1 cellular context compared by ENCODE assay signal in genomic region chr1:226702957-226703831, GRCh38.
TF ChIP-seq lines count a peak whose summit lies in the region.

No MANE protein-coding gene starts in this region.

TF ChIP-seq in GM12878, 131 proteins besides CTCF, POLR2A, EP300 and RAD21 (continued from another document and continues in another):
- TF ChIP-seq, protein P1, sequence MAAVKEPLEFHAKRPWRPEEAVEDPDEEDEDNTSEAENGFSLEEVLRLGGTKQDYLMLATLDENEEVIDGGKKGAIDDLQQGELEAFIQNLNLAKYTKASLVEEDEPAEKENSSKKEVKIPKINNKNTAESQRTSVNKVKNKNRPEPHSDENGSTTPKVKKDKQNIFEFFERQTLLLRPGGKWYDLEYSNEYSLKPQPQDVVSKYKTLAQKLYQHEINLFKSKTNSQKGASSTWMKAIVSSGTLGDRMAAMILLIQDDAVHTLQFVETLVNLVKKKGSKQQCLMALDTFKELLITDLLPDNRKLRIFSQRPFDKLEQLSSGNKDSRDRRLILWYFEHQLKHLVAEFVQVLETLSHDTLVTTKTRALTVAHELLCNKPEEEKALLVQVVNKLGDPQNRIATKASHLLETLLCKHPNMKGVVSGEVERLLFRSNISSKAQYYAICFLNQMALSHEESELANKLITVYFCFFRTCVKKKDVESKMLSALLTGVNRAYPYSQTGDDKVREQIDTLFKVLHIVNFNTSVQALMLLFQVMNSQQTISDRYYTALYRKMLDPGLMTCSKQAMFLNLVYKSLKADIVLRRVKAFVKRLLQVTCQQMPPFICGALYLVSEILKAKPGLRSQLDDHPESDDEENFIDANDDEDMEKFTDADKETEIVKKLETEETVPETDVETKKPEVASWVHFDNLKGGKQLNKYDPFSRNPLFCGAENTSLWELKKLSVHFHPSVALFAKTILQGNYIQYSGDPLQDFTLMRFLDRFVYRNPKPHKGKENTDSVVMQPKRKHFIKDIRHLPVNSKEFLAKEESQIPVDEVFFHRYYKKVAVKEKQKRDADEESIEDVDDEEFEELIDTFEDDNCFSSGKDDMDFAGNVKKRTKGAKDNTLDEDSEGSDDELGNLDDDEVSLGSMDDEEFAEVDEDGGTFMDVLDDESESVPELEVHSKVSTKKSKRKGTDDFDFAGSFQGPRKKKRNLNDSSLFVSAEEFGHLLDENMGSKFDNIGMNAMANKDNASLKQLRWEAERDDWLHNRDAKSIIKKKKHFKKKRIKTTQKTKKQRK (IDR thresholded peaks at IDR 0.05; ENCODE audit: low read depth, low read length): no peak
- peak; percentile 35; the same call in 1 of the 2 replicates for TF ChIP-seq CREB1 (IDR thresholded peaks at IDR 0.05; ENCODE audit: low read depth)
- TF ChIP-seq ZNF207 (IDR thresholded peaks at IDR 0.05; ENCODE audit: borderline replicate concordance): peak; percentile 96
- TF ChIP-seq, protein P2, sequence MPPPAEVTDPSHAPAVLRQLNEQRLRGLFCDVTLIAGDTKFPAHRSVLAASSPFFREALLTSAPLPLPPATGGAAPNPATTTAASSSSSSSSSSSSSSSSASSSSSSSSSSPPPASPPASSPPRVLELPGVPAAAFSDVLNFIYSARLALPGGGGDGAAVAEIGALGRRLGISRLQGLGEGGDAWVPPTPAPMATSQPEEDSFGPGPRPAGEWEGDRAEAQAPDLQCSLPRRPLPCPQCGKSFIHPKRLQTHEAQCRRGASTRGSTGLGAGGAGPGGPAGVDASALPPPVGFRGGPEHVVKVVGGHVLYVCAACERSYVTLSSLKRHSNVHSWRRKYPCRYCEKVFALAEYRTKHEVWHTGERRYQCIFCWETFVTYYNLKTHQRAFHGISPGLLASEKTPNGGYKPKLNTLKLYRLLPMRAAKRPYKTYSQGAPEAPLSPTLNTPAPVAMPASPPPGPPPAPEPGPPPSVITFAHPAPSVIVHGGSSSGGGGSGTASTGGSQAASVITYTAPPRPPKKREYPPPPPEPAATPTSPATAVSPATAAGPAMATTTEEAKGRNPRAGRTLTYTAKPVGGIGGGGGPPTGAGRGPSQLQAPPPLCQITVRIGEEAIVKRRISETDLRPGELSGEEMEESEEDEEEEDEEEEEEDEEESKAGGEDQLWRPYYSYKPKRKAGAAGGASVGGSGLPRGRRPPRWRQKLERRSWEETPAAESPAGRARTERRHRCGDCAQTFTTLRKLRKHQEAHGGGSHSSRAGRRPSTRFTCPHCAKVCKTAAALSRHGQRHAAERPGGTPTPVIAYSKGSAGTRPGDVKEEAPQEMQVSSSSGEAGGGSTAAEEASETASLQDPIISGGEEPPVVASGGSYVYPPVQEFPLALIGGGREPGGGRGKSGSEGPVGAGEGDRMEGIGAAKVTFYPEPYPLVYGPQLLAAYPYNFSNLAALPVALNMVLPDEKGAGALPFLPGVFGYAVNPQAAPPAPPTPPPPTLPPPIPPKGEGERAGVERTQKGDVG (CRISPR knock-in tag; IDR thresholded peaks at IDR 0.05): peak; percentile 81
- TF ChIP-seq, protein P3, sequence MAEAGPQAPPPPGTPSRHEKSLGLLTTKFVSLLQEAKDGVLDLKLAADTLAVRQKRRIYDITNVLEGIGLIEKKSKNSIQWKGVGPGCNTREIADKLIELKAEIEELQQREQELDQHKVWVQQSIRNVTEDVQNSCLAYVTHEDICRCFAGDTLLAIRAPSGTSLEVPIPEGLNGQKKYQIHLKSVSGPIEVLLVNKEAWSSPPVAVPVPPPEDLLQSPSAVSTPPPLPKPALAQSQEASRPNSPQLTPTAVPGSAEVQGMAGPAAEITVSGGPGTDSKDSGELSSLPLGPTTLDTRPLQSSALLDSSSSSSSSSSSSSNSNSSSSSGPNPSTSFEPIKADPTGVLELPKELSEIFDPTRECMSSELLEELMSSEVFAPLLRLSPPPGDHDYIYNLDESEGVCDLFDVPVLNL (IDR thresholded peaks at IDR 0.05; ENCODE audit: low read depth, low read length): no peak
- peak; percentile 78 for TF ChIP-seq RUNX3 (IDR thresholded peaks at IDR 0.05; ENCODE audit: low read length)
- TF ChIP-seq KLF5 (IDR thresholded peaks at IDR 0.05; ENCODE audit: partially characterized antibody): peak; percentile 90
- TF ChIP-seq NR2F1 (conservative IDR thresholded peaks at IDR 0.05): peak; percentile 84
- peak; percentile 84 for TF ChIP-seq USF2 (IDR thresholded peaks at IDR 0.05; ENCODE audit: borderline replicate concordance, low read depth, low read length)
- peak; percentile 92 for TF ChIP-seq PRDM15 (CRISPR knock-in tag; IDR thresholded peaks at IDR 0.05)
- no peak for TF ChIP-seq RCOR1 (conservative IDR thresholded peaks at IDR 0.05; ENCODE audit: low read depth, low read length)
- peak; percentile 99 for TF ChIP-seq RB1 (IDR thresholded peaks at IDR 0.05; ENCODE audit: borderline replicate concordance)
- no peak for TF ChIP-seq SPI1 (IDR thresholded peaks at IDR 0.05; ENCODE audit: borderline replicate concordance, insufficient read depth, low read depth, low read length)
- peak; percentile 99 for TF ChIP-seq GATAD2B (conservative IDR thresholded peaks at IDR 0.05; ENCODE audit: low read depth)
- no peak for TF ChIP-seq SIX5 (IDR thresholded peaks at IDR 0.05; ENCODE audit: low read depth, low read length, severe bottlenecking)
- TF ChIP-seq REST (IDR thresholded peaks at IDR 0.05; ENCODE audit: low read depth, low read length): 0 out of 2 replicates have a peak, but pooled peaks have one; percentile 10
- peak; percentile 56; the same call in 1 of the 2 replicates for TF ChIP-seq RELB (IDR thresholded peaks at IDR 0.05; ENCODE audit: low read depth)
- peak; percentile 13 for TF ChIP-seq SP1 (IDR thresholded peaks at IDR 0.05; ENCODE audit: low read depth, low read length)
- no peak for TF ChIP-seq KAT2A (conservative IDR thresholded peaks at IDR 0.05; ENCODE audit: control insufficient read depth, low read depth, low read length)
- peak; percentile 74 for TF ChIP-seq POU2F2 (IDR thresholded peaks at IDR 0.05; ENCODE audit: borderline replicate concordance, low read depth, low read length)
- TF ChIP-seq MEF2B (IDR thresholded peaks at IDR 0.05; ENCODE audit: partially characterized antibody, poor library complexity, severe bottlenecking): peak; percentile 71
- TF ChIP-seq, protein P4, sequence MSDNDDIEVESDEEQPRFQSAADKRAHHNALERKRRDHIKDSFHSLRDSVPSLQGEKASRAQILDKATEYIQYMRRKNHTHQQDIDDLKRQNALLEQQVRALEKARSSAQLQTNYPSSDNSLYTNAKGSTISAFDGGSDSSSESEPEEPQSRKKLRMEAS (IDR thresholded peaks at IDR 0.05; ENCODE audit: low read depth, low read length): peak; percentile 81; the same call in 1 of the 2 replicates
- TF ChIP-seq, protein P5, sequence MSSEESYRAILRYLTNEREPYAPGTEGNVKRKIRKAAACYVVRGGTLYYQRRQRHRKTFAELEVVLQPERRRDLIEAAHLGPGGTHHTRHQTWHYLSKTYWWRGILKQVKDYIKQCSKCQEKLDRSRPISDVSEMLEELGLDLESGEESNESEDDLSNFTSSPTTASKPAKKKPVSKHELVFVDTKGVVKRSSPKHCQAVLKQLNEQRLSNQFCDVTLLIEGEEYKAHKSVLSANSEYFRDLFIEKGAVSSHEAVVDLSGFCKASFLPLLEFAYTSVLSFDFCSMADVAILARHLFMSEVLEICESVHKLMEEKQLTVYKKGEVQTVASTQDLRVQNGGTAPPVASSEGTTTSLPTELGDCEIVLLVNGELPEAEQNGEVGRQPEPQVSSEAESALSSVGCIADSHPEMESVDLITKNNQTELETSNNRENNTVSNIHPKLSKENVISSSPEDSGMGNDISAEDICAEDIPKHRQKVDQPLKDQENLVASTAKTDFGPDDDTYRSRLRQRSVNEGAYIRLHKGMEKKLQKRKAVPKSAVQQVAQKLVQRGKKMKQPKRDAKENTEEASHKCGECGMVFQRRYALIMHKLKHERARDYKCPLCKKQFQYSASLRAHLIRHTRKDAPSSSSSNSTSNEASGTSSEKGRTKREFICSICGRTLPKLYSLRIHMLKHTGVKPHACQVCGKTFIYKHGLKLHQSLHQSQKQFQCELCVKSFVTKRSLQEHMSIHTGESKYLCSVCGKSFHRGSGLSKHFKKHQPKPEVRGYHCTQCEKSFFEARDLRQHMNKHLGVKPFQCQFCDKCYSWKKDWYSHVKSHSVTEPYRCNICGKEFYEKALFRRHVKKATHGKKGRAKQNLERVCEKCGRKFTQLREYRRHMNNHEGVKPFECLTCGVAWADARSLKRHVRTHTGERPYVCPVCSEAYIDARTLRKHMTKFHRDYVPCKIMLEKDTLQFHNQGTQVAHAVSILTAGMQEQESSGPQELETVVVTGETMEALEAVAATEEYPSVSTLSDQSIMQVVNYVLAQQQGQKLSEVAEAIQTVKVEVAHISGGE (CRISPR knock-in tag; IDR thresholded peaks at IDR 0.05): peak; percentile 56; the same call in 1 of the 2 replicates
- TF ChIP-seq TCF3 (IDR thresholded peaks at IDR 0.05; ENCODE audit: borderline replicate concordance, insufficient read depth, low read depth, low read length): 0 out of 2 replicates have a peak, but pooled peaks have one; percentile 11
- peak in 1 of 2 experiments; percentile 45; a peak in 2 of 4 replicates for TF ChIP-seq IKZF2 (IDR thresholded peaks at IDR 0.05)
- TF ChIP-seq, protein P6, sequence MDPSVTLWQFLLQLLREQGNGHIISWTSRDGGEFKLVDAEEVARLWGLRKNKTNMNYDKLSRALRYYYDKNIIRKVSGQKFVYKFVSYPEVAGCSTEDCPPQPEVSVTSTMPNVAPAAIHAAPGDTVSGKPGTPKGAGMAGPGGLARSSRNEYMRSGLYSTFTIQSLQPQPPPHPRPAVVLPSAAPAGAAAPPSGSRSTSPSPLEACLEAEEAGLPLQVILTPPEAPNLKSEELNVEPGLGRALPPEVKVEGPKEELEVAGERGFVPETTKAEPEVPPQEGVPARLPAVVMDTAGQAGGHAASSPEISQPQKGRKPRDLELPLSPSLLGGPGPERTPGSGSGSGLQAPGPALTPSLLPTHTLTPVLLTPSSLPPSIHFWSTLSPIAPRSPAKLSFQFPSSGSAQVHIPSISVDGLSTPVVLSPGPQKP (IDR thresholded peaks at IDR 0.05; ENCODE audit: low read depth, low read length): peak; percentile 68
- TF ChIP-seq ZSCAN29 (IDR thresholded peaks at IDR 0.05): 0 out of 2 replicates have a peak, but pooled peaks have one; percentile 72
- peak; percentile 84 for TF ChIP-seq POLR2AphosphoS5 (IDR thresholded peaks at IDR 0.05; ENCODE audit: low read length)
